Comparison of ENCODE assay signal across 29 cellular contexts in the genomic region with DNA sequence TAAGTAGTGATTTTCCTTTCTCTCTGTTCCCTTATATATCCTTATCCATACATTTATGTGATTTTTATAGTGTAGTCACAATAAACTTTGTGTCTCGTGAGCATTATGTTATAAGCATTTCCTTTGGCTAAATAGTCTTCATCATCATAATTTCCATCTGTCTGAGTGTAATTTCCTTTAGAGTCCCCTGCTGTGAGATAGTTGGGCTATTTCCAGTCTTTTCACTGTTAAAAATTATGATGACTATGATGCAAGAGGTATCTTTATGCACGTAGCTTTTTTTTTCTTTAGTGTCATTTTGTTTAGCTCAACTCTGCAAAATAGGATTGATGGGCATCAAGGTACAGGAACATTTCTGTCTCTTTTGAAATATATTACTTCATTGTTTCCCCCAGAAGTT. TPM values are rescaled to one million over a fixed set of nuclear protein-coding genes. Genes with fewer than 3 reads are reported as not detected.
DNase-seq lines count a peak whose midpoint lies in the region; ATAC-seq and TF ChIP-seq lines count a peak whose summit lies in the region.
"Had no signal": no experiment of that assay in that cellular context is flagged by ENCODE, and none has a peak within 500 bp of the region (broad histone marks: within the 10 kb centered on the region; RNA-seq: fewer than 3 reads in every experiment).

No MANE protein-coding gene starts in this region.

- no peak for TF ChIP-seq CTCF in cardiac fibroblast (IDR thresholded peaks at IDR 0.05; ENCODE audit: low read depth, low read length)

- no peaks in the 10 kb centered on the region for H3K36me3 Mint-ChIP-seq in activated CD4-positive, alpha-beta T cell treated with anti-CD3 and anti-CD28 coated beads for 36 hours (ENCODE audit: low read depth)
- H3K36me3 Mint-ChIP-seq: activated naive CD8-positive, alpha-beta T cell treated with anti-CD3 and anti-CD28 coated beads, Interleukin-2, amount 10 ng/mL, durations not matched to agents 7 days and 5 days; neural progenitor cell; stimulated activated naive B cell treated with anti-CD40 and anti-IgM and Interleukin-4, amounts not matched to agents 10 μg/mL and 1 μg/mL and 100 μg/mL, for 72 hours; WTC11 had no signal

- DNase-seq in GM04504 (ENCODE audit: low read depth) (peak; percentile 30), NCI-H446 treated with DMSO at 0.1 percent for 48 hours (lab: John Stamatoyannopoulos, UW) (peak; percentile 36), cardiac fibroblast (ENCODE audit: low read depth in 2 of 2) (peak; percentile 20 to 59), iris pigment epithelial cell (ENCODE audit: low read depth) (peak; percentile 10), GM03348 (ENCODE audit: low spot score) (no peak), dedifferentiated amniotic fluid mesenchymal stem cell (ENCODE audit: extremely low spot score) (no peak), HT-29 (ENCODE audit: low spot score) (no peak)
- DNase-seq in activated CD4-positive, alpha-beta T cell treated with anti-CD3 and anti-CD28 coated beads for 36 hours, result no peak
- DNase-seq: activated CD4-positive, alpha-beta T cell treated with anti-CD3 and anti-CD28 coated beads, Interleukin-2, amount 10 ng/mL, durations not matched to agents 7 days and 5 days; activated effector memory CD4-positive, alpha-beta T cell treated with Interleukin-2 at 50 U/mL for 16 hours; activated naive CD8-positive, alpha-beta T cell treated with anti-CD3 and anti-CD28 coated beads, Interleukin-2, amount 10 ng/mL, durations not matched to agents 7 days and 5 days; activated T-cell treated with anti-CD3 and anti-CD28 coated beads, Interleukin-2, amount 50 U/mL, for 1 hour; C1 segment of cervical spinal cord; DMS53; GDM1; MM.1S; NCI-H82; RPMI8226; stimulated activated naive B cell treated with anti-CD40 and anti-IgM and Interleukin-4, amounts not matched to agents 10 μg/mL and 1 μg/mL and 100 μg/mL, for 72 hours; T1000 had no signal

- POLR2A ChIA-PET in activated CD4-positive, alpha-beta T cell treated with anti-CD3 and anti-CD28 coated beads for 36 hours (lab: Charles Lee), result no interaction called here

- no peak overlapping the region for H3K27ac Mint-ChIP-seq in activated CD4-positive, alpha-beta T cell treated with anti-CD3 and anti-CD28 coated beads for 36 hours
- H3K27ac Mint-ChIP-seq: activated CD4-positive, alpha-beta T cell treated with anti-CD3 and anti-CD28 coated beads, Interleukin-2, amount 10 ng/mL, durations not matched to agents 7 days and 5 days; activated naive CD8-positive, alpha-beta T cell treated with anti-CD3 and anti-CD28 coated beads, Interleukin-2, amount 10 ng/mL, durations not matched to agents 7 days and 5 days; GM23338; neural progenitor cell; stimulated activated naive B cell treated with anti-CD40 and anti-IgM and Interleukin-4, amounts not matched to agents 10 μg/mL and 1 μg/mL and 100 μg/mL, for 72 hours; WTC11 had no signal

- peaks cover 3% of the 10 kb centered on the region for H3K27me3 Mint-ChIP-seq in activated CD4-positive, alpha-beta T cell treated with anti-CD3 and anti-CD28 coated beads for 36 hours

- intact Hi-C loops in activated CD4-positive, alpha-beta T cell treated with anti-CD3 and anti-CD28 coated beads for 36 hours (cut with DNase I, micrococcal nuclease), result no loop called here

- H3K4me3 ChIP-seq in cardiac fibroblast (replicated peaks in 1 of 2; ENCODE audit: low read depth in 2 of 2, low read length in 2 of 2), result no peak overlapping the region
- H3K4me3 ChIP-seq: ascending aorta, GM23338, neural progenitor cell, SJSA1, skin epidermis had no signal

- H3K9me3 Mint-ChIP-seq in activated CD4-positive, alpha-beta T cell treated with anti-CD3 and anti-CD28 coated beads for 36 hours (ENCODE audit: low read depth), result no peaks in the 10 kb centered on the region
- H3K9me3 Mint-ChIP-seq: activated CD4-positive, alpha-beta T cell treated with anti-CD3 and anti-CD28 coated beads, Interleukin-2, amount 10 ng/mL, durations not matched to agents 7 days and 5 days; activated naive CD8-positive, alpha-beta T cell treated with anti-CD3 and anti-CD28 coated beads, Interleukin-2, amount 10 ng/mL, durations not matched to agents 7 days and 5 days; central memory CD8-positive, alpha-beta T cell; GM23338; neural progenitor cell; stimulated activated naive B cell treated with anti-CD40 and anti-IgM and Interleukin-4, amounts not matched to agents 10 μg/mL and 1 μg/mL and 100 μg/mL, for 72 hours; WTC11 had no signal

- no peak for ATAC-seq in activated CD4-positive, alpha-beta T cell treated with anti-CD3 and anti-CD28 coated beads for 36 hours
- ATAC-seq: GM23338; left lobe of liver; stimulated activated naive B cell treated with anti-CD40 and anti-IgM and Interleukin-4, amounts not matched to agents 10 μg/mL and 1 μg/mL and 100 μg/mL, for 72 hours; WTC11 had no signal

- H3K4me3 Mint-ChIP-seq in activated CD4-positive, alpha-beta T cell treated with anti-CD3 and anti-CD28 coated beads for 36 hours, result no peak overlapping the region
- H3K4me3 Mint-ChIP-seq: activated CD4-positive, alpha-beta T cell treated with anti-CD3 and anti-CD28 coated beads, Interleukin-2, amount 10 ng/mL, durations not matched to agents 7 days and 5 days; activated naive CD8-positive, alpha-beta T cell treated with anti-CD3 and anti-CD28 coated beads, Interleukin-2, amount 10 ng/mL, durations not matched to agents 7 days and 5 days; central memory CD8-positive, alpha-beta T cell; GM23338; neural progenitor cell; stimulated activated naive B cell treated with anti-CD40 and anti-IgM and Interleukin-4, amounts not matched to agents 10 μg/mL and 1 μg/mL and 100 μg/mL, for 72 hours; WTC11 had no signal

- CTCF ChIA-PET in activated CD4-positive, alpha-beta T cell treated with anti-CD3 and anti-CD28 coated beads for 36 hours (lab: Charles Lee), result no interaction called here

- peaks cover 6% of the 10 kb centered on the region for H3K4me1 Mint-ChIP-seq in activated CD4-positive, alpha-beta T cell treated with anti-CD3 and anti-CD28 coated beads for 36 hours
- H3K4me1 Mint-ChIP-seq: central memory CD8-positive, alpha-beta T cell had no signal

RNA-seq across cellular contexts. Expression of a gene that starts 26.9 kb away (rescaled TPM):
- under 1 TPM; 0.32 to 0.46 TPM for total RNA-seq in activated CD4-positive, alpha-beta T cell treated with anti-CD3 and anti-CD28 coated beads for 36 hours
- total RNA-seq in HT-29 (2014; rRNA removed; shearing (Covaris generic)), result 60.0 and 64.9 TPM in 2 replicates
- total RNA-seq: activated CD4-positive, alpha-beta T cell treated with anti-CD3 and anti-CD28 coated beads, Interleukin-2, amount 10 ng/mL, durations not matched to agents 7 days and 5 days; activated naive CD8-positive, alpha-beta T cell treated with anti-CD3 and anti-CD28 coated beads, Interleukin-2, amount 10 ng/mL, durations not matched to agents 7 days and 5 days; OCI-LY7 had no signal

Comparison
In these comparisons a context has a peak if more than half of its experiments do, and no peak if none do; other contexts are left out.
1. DNase-seq: peak in GM04504 (single experiment), NCI-H446 treated with DMSO at 0.1 percent for 48 hours (single experiment), cardiac fibroblast (2 of 2) and iris pigment epithelial cell (single experiment); none in activated CD4-positive, alpha-beta T cell treated with anti-CD3 and anti-CD28 coated beads for 36 hours (single experiment), GM03348 (single experiment), dedifferentiated amniotic fluid mesenchymal stem cell (single experiment) and HT-29 (single experiment).
2. RNA of a gene that starts 26.9 kb away (total RNA-seq): 60.0 to 64.9 TPM in HT-29; 0.32 to 0.46 TPM in activated CD4-positive, alpha-beta T cell treated with anti-CD3 and anti-CD28 coated beads for 36 hours; every median in the first group is over 10 times any median in the second.